Comparison of ENCODE assay signal across 9 cellular contexts in genomic region chr12:108063192-108063591, GRCh38.
A peak's percentile ranks its signal among the peaks of the same experiment; 100 is the strongest.
DNase-seq lines count a peak whose midpoint lies in the region; ATAC-seq and TF ChIP-seq lines count a peak whose summit lies in the region.
"Had no signal": no experiment of that assay in that cellular context is flagged by ENCODE, and none has a peak within 500 bp of the region (broad histone marks: within the 10 kb centered on the region; RNA-seq: fewer than 3 reads in every experiment).

No MANE protein-coding gene starts in this region.

- ATAC-seq in foreskin keratinocyte (no peak), GM21423 (IDR thresholded peaks at IDR 0.05; ENCODE audit: unreplicated experiment) (no peak), HG03469 (IDR thresholded peaks at IDR 0.05; ENCODE audit: unreplicated experiment) (no peak)

- intact Hi-C loops in PC-9 (cut with micrococcal nuclease; ENCODE audit: unreplicated experiment) = no loop called here

- no peaks in the 10 kb centered on the region for H3F3A ChIP-seq in PC-9 (ENCODE audit: insufficient read depth, low read depth)

- H3K27ac ChIP-seq in PC-9 (no peak overlapping the region), foreskin keratinocyte (no peak overlapping the region), substantia nigra (ENCODE audit: low read depth, low read length, poor library complexity, severe bottlenecking) (no peak overlapping the region)

- no peak overlapping the region for H3K4me2 ChIP-seq in PC-9

- POLR2A ChIA-PET in PC-9 (lab: Charles Lee; ENCODE audit: unreplicated experiment) = interaction anchor here (0.7 kb wide), 1 partner anchor 62 kb away, joined by 5 read pairs; no protein-coding TSS in a partner anchor

- H2AFZ ChIP-seq in PC-9 = no peak overlapping the region

- H3K27me3 ChIP-seq in PC-9 (ENCODE audit: insufficient read depth, low read depth) (peaks cover 8% of the 10 kb centered on the region; the same call in 1 of the 2 replicates), foreskin keratinocyte (no peaks in the 10 kb centered on the region)

- no peaks in the 10 kb centered on the region for H3K4me1 ChIP-seq in PC-9 (replicated peaks; ENCODE audit: insufficient read depth)
- H3K4me1 ChIP-seq in foreskin keratinocyte = no peaks in the 10 kb centered on the region

- DNase-seq in AG09319 (ENCODE audit: extremely low read depth, low read depth) = no peak
- peak; percentile 29 for DNase-seq in GM12865 (ENCODE audit: low read depth)
- no peak for DNase-seq in PC-9
- no peak for DNase-seq in foreskin keratinocyte
- DNase-seq in substantia nigra (lab: John Stamatoyannopoulos, UW) = no peak
- no peak for DNase-seq in GM19238 (ENCODE audit: insufficient read length, low spot score)
- DNase-seq: NCI-H510A had no signal

- BruUV-seq in PC-9 (replicated peaks; lab: Mats Ljungman, UMichigan) = no TSS peak

- H3K4me3 ChIP-seq in GM12865 (ENCODE audit: low read depth, low read length) (no peak overlapping the region), PC-9 (no peak overlapping the region)

- H3K9me3 ChIP-seq in PC-9 (ENCODE audit: insufficient read depth, low read depth) = no peaks in the 10 kb centered on the region

- H3K79me2 ChIP-seq in PC-9 (ENCODE audit: low read depth) = no peaks in the 10 kb centered on the region

- H4K20me1 ChIP-seq in PC-9 (ENCODE audit: insufficient read depth) = no peaks in the 10 kb centered on the region

- no peaks in the 10 kb centered on the region for H3K9me2 ChIP-seq in PC-9 (ENCODE audit: insufficient read depth)

- H3K36me3 ChIP-seq in PC-9 (ENCODE audit: low read depth) = no peaks in the 10 kb centered on the region

- CTCF ChIA-PET in PC-9 (lab: Charles Lee) = no interaction called here

- TF ChIP-seq CTCF in AG09319 (IDR thresholded peaks at IDR 0.05; ENCODE audit: low read depth, low read length) = peak; percentile 12
- peak; percentile 46 for TF ChIP-seq CTCF in GM12865 (IDR thresholded peaks at IDR 0.05; ENCODE audit: insufficient read depth, low read depth, low read length, missing control alignments)
- peak; percentile 61 for TF ChIP-seq CTCF in PC-9 (conservative IDR thresholded peaks at IDR 0.05)
- TF ChIP-seq CTCF in foreskin keratinocyte (conservative IDR thresholded peaks at IDR 0.05) = peak; percentile 51
